Comparison of ENCODE assay signal across 1 cellular context in the genomic region with DNA sequence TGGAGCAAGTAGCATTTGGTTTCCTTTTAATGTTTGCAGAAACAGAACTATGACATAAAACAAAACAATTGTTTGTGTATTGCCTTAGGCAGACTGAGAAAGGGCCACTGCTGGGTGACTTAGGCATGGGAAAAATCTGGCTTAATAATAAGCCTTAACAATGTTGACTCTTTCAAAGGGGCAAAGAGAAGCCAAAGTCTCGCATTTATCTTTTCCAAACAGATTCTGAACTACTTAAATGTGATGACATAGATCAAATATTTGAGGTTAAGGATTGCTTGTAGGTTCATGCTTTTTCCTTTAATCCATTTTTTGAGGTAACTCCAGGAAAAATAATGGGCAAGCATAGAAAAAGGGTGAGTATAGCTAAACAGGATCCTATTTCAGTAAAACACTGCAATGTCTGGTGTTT.
TF ChIP-seq lines count a peak whose summit lies in the region.

No MANE protein-coding gene starts in this region.

TF ChIP-seq in IMR-90, 13 proteins besides CTCF, POLR2A, EP300 and RAD21:
- TF ChIP-seq, protein P1, sequence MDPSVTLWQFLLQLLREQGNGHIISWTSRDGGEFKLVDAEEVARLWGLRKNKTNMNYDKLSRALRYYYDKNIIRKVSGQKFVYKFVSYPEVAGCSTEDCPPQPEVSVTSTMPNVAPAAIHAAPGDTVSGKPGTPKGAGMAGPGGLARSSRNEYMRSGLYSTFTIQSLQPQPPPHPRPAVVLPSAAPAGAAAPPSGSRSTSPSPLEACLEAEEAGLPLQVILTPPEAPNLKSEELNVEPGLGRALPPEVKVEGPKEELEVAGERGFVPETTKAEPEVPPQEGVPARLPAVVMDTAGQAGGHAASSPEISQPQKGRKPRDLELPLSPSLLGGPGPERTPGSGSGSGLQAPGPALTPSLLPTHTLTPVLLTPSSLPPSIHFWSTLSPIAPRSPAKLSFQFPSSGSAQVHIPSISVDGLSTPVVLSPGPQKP (IDR thresholded peaks at IDR 0.05; ENCODE audit: borderline replicate concordance, low read depth, low read length), result no peak
- TF ChIP-seq FOS (IDR thresholded peaks at IDR 0.05; ENCODE audit: low read depth, low read length) (no peak), RCOR1 (IDR thresholded peaks at IDR 0.05; ENCODE audit: insufficient replicate concordance, low read length) (no peak), CHD1 (IDR thresholded peaks at IDR 0.05; ENCODE audit: low read depth, low read length) (no peak), CEBPB (IDR thresholded peaks at IDR 0.05; ENCODE audit: low read depth, low read length) (no peak), MXI1 (IDR thresholded peaks at IDR 0.05; ENCODE audit: borderline replicate concordance, low read depth, low read length) (no peak), BHLHE40 (IDR thresholded peaks at IDR 0.05; ENCODE audit: low read depth, low read length) (no peak), MAFK (IDR thresholded peaks at IDR 0.05; ENCODE audit: low read depth, low read length) (no peak), NFE2L2 (IDR thresholded peaks at IDR 0.05; ENCODE audit: low read depth, low read length) (no peak), RFX5 (IDR thresholded peaks at IDR 0.05; ENCODE audit: low read depth, low read length) (no peak)
- TF ChIP-seq, protein P2, sequence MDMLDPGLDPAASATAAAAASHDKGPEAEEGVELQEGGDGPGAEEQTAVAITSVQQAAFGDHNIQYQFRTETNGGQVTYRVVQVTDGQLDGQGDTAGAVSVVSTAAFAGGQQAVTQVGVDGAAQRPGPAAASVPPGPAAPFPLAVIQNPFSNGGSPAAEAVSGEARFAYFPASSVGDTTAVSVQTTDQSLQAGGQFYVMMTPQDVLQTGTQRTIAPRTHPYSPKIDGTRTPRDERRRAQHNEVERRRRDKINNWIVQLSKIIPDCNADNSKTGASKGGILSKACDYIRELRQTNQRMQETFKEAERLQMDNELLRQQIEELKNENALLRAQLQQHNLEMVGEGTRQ (IDR thresholded peaks at IDR 0.05; ENCODE audit: low read depth, low read length), result no peak
